Comparison of ENCODE assay signal across 14 cellular contexts in the genomic region with DNA sequence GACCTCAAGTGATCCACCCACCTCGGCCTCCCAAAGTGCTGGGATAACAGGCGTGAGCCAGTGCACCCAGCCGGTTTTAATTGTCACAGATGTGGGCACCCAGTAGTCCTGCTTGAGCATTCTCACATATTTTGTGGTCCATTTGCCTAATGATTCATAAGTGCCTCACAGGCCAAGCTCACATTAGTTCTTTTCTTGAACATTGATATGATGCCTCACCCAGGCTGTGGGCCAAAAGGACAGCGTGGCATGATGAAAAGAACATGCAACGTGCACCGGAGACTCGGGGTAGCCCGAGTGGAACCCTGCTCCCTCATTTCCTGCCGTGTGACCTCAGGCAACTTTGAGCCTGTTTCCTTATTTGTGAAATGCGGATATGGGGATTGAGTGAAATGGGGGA.
DNase-seq lines count a peak whose midpoint lies in the region; FAIRE-seq and TF ChIP-seq lines count a peak whose summit lies in the region.
"Had no signal": no experiment of that assay in that cellular context is flagged by ENCODE, and none has a peak within 500 bp of the region (broad histone marks: within the 10 kb centered on the region; RNA-seq: fewer than 3 reads in every experiment).

No MANE protein-coding gene starts in this region.

- H3K27ac ChIP-seq in tibial nerve: no peak overlapping the region
- H3K27ac ChIP-seq: prostate gland had no signal

- no peaks in the 10 kb centered on the region for H3K27me3 ChIP-seq in tibial nerve

- no peak for FAIRE-seq in RCC 7860 (lab: Jason Lieb, UNC)

- peaks cover 9% of the 10 kb centered on the region for H3K4me1 Mint-ChIP-seq in type B pancreatic cell (ENCODE audit: unreplicated experiment)

- H3K4me3 ChIP-seq in epithelial cell of proximal tubule (ENCODE audit: low read depth, low read length): no peak overlapping the region
- H3K4me3 ChIP-seq in tibial nerve: no peak overlapping the region
- H3K4me3 ChIP-seq: prostate gland had no signal

- no peak for TF ChIP-seq POLR2A in tibial nerve (IDR thresholded peaks at IDR 0.05)

- H3K9me3 ChIP-seq in tibial nerve: no peaks in the 10 kb centered on the region
- H3K9me3 ChIP-seq: prostate gland had no signal

- H3K36me3 Mint-ChIP-seq in type B pancreatic cell: peaks cover 10% of the 10 kb centered on the region
- H3K36me3 Mint-ChIP-seq: activated naive CD8-positive, alpha-beta T cell treated with anti-CD3 and anti-CD28 coated beads, Interleukin-2, amount 10 ng/mL, durations not matched to agents 7 days and 5 days had no signal

- peaks cover 0 to 15% (median 0%) of the 10 kb centered on the region in 3 donors for H3K36me3 ChIP-seq in tibial nerve
- H3K36me3 ChIP-seq: prostate gland had no signal

- 76 to 85% methylated on average over 10 of the region's 10 CpGs for WGBS in tibial nerve, 2 donors

- peaks cover 0 to 6% (median 0%) of the 10 kb centered on the region in 4 donors for H3K4me1 ChIP-seq in tibial nerve
- H3K4me1 ChIP-seq: prostate gland had no signal

- H3K27ac Mint-ChIP-seq in type B pancreatic cell: no peak overlapping the region
- H3K27ac Mint-ChIP-seq: activated naive CD8-positive, alpha-beta T cell treated with anti-CD3 and anti-CD28 coated beads, Interleukin-2, amount 10 ng/mL, durations not matched to agents 7 days and 5 days had no signal

- no peaks in the 10 kb centered on the region for H3K9me3 Mint-ChIP-seq in type B pancreatic cell
- H3K9me3 Mint-ChIP-seq: activated naive CD8-positive, alpha-beta T cell treated with anti-CD3 and anti-CD28 coated beads, Interleukin-2, amount 10 ng/mL, durations not matched to agents 7 days and 5 days had no signal

- TF ChIP-seq CTCF in epithelial cell of proximal tubule (conservative IDR thresholded peaks at IDR 0.05; ENCODE audit: low read depth, low read length) (no peak), type B pancreatic cell (conservative IDR thresholded peaks at IDR 0.05) (no peak), tibial nerve (IDR thresholded peaks at IDR 0.05) (no peak)

- H3K27me3 Mint-ChIP-seq in type B pancreatic cell: no peaks in the 10 kb centered on the region
- H3K27me3 Mint-ChIP-seq: activated naive CD8-positive, alpha-beta T cell treated with anti-CD3 and anti-CD28 coated beads, Interleukin-2, amount 10 ng/mL, durations not matched to agents 7 days and 5 days had no signal

- TF ChIP-seq EP300 in tibial nerve (IDR thresholded peaks at IDR 0.05): no peak

- no peak overlapping the region for H3K4me3 Mint-ChIP-seq in type B pancreatic cell
- H3K4me3 Mint-ChIP-seq: activated naive CD8-positive, alpha-beta T cell treated with anti-CD3 and anti-CD28 coated beads, Interleukin-2, amount 10 ng/mL, durations not matched to agents 7 days and 5 days had no signal

- DNase-seq in EL: peak; percentile 97
- DNase-seq in RCC 7860 (ENCODE audit: low spot score): peak; percentile 61
- DNase-seq in epithelial cell of proximal tubule (ENCODE audit: low read depth): peak; percentile 63
- peak; percentile 80 for DNase-seq in posterior vena cava (ENCODE audit: low spot score)
- no peak for DNase-seq in type B pancreatic cell (ENCODE audit: extremely low spot score, unreplicated experiment)
- no peak for DNase-seq in middle frontal gyrus (ENCODE audit: extremely low spot score, low spot score)
- DNase-seq in tibial nerve (ENCODE audit: low spot score in 2 of 2): no peak
- no peak for DNase-seq in NCI-H2196 treated with DMSO at 0.1 percent for 48 hours (lab: John Stamatoyannopoulos, UW; ENCODE audit: unreplicated experiment)
- DNase-seq: activated naive CD8-positive, alpha-beta T cell treated with anti-CD3 and anti-CD28 coated beads, Interleukin-2, amount 10 ng/mL, durations not matched to agents 7 days and 5 days; effector CD4-positive, alpha-beta T cell; NCI-H1048; NCI-H510A treated with DMSO at 0.1 percent for 48 hours; RPMI8226 had no signal

- intact Hi-C loops in posterior vena cava (cut with DNase I): no loop called here

Comparison
In these comparisons a context has a peak if more than half of its experiments do, and no peak if none do; other contexts are left out.
1. DNase-seq: peak in EL (single experiment), RCC 7860 (single experiment), epithelial cell of proximal tubule (single experiment) and posterior vena cava (single experiment); none in type B pancreatic cell (single experiment), middle frontal gyrus (single experiment), tibial nerve (0 of 2) and NCI-H2196 treated with DMSO at 0.1 percent for 48 hours (single experiment).